13 cellular contexts compared by ENCODE assay signal in genomic region chr10:21702633-21703111, GRCh38.
A peak's percentile ranks its signal among the peaks of the same experiment; 100 is the strongest.
DNase-seq lines count a peak whose midpoint lies in the region; ATAC-seq and TF ChIP-seq lines count a peak whose summit lies in the region.
"Had no signal": no experiment of that assay in that cellular context is flagged by ENCODE, and none has a peak within 500 bp of the region (broad histone marks: within the 10 kb centered on the region; RNA-seq: fewer than 3 reads in every experiment).

No MANE protein-coding gene starts in this region.

- no peak overlapping the region for H3K4me3 ChIP-seq in BLaER1
- H3K4me3 ChIP-seq in dorsolateral prefrontal cortex, result no peak overlapping the region
- H3K4me3 ChIP-seq: coronary artery, skin epidermis, tibial artery had no signal

- H3K9me3 ChIP-seq in BLaER1, result peaks cover 32% of the 10 kb centered on the region

- peak; percentile 77 for ATAC-seq in GM18909 (IDR thresholded peaks at IDR 0.05; ENCODE audit: poor library complexity, unreplicated experiment)
- ATAC-seq in HG02981 (IDR thresholded peaks at IDR 0.05; ENCODE audit: unreplicated experiment), result peak; percentile 78

- H3K27me3 ChIP-seq in BLaER1 (no peaks in the 10 kb centered on the region), dorsolateral prefrontal cortex (no peaks in the 10 kb centered on the region)
- H3K27me3 ChIP-seq: tibial artery had no signal

- no peak for DNase-seq in hypothalamus (lab: John Stamatoyannopoulos, UW)
- no peak for DNase-seq in NCI-H128 (lab: John Stamatoyannopoulos, UW; ENCODE audit: unreplicated experiment)
- no peak for DNase-seq in dorsolateral prefrontal cortex
- DNase-seq in SK-N-DZ (ENCODE audit: low spot score), result no peak
- DNase-seq: NCI-H510A treated with DMSO at 0.1 percent for 48 hours, tibial artery had no signal

- peaks cover 20% of the 10 kb centered on the region for H3K4me1 Mint-ChIP-seq in T-helper 1 cell treated with Interleukin-12 subunit alpha and Interleukin-12 subunit beta and Interleukin-4 antibody, amounts not matched to agents 30 μg/mL and 1 μg/mL, for 36 hours (ENCODE audit: low read depth)

- peaks cover 30% of the 10 kb centered on the region for H3K9me3 Mint-ChIP-seq in T-helper 1 cell treated with Interleukin-12 subunit alpha and Interleukin-12 subunit beta and Interleukin-4 antibody, amounts not matched to agents 30 μg/mL and 1 μg/mL, for 36 hours

- H3K27ac Mint-ChIP-seq in T-helper 1 cell treated with Interleukin-12 subunit alpha and Interleukin-12 subunit beta and Interleukin-4 antibody, amounts not matched to agents 30 μg/mL and 1 μg/mL, for 36 hours, result peak overlapping the region; percentile 33

- peak overlapping the region; percentile 70 for H3K4me2 ChIP-seq in BLaER1

- H3K4me3 Mint-ChIP-seq in T-helper 1 cell treated with Interleukin-12 subunit alpha and Interleukin-12 subunit beta and Interleukin-4 antibody, amounts not matched to agents 30 μg/mL and 1 μg/mL, for 36 hours, result peak overlapping the region; percentile 32

- peaks cover 21% of the 10 kb centered on the region for H3K4me1 ChIP-seq in BLaER1
- H3K4me1 ChIP-seq: tibial artery had no signal

- no peak for TF ChIP-seq CTCF in dorsolateral prefrontal cortex (IDR thresholded peaks at IDR 0.05 in 54 of 56, conservative IDR thresholded peaks at IDR 0.05 in 2 of 56; ENCODE audit: low read depth in 1 of 56, partially characterized antibody in 56 of 56)

- intact Hi-C loops in dorsolateral prefrontal cortex (cut with DNase I), result no loop called here

- no peak overlapping the region for H3K9ac ChIP-seq in BLaER1

- H3K36me3 ChIP-seq in BLaER1, result peaks cover 36% of the 10 kb centered on the region

- no peak overlapping the region for H3K27ac ChIP-seq in BLaER1
- H3K27ac ChIP-seq in dorsolateral prefrontal cortex, result no peak overlapping the region
- H3K27ac ChIP-seq: coronary artery, skin epidermis, tibial artery, VCaP had no signal

- H3K36me3 Mint-ChIP-seq in T-helper 1 cell treated with Interleukin-12 subunit alpha and Interleukin-12 subunit beta and Interleukin-4 antibody, amounts not matched to agents 30 μg/mL and 1 μg/mL, for 36 hours (ENCODE audit: low read depth), result peaks cover 50% of the 10 kb centered on the region

- peaks cover 22% of the 10 kb centered on the region for H3K27me3 Mint-ChIP-seq in T-helper 1 cell treated with Interleukin-12 subunit alpha and Interleukin-12 subunit beta and Interleukin-4 antibody, amounts not matched to agents 30 μg/mL and 1 μg/mL, for 36 hours (ENCODE audit: low read depth)

- peaks cover 48% of the 10 kb centered on the region for H4K20me1 ChIP-seq in BLaER1
